ENCODE assay signal across 2 cellular contexts in the genomic region with DNA sequence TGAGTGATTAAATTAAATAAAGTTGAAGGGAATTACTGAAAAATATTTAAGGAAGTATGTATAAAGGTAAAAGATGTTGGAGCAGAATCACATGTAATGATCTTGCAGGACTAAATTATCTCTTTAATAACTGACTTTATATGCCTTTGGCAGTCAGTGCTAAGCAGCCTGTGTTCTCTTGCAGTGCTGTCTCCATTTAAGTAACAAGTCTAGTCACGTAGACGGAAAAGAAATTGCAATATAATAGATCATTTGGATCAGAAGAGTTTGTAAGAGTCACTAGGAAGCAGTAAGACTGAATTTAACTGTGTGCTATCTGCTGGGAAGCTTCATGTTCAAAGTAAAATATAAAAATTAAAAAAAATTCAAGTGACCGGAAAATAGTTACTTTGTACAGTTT.
TF ChIP-seq lines count a peak whose summit lies in the region.

No MANE protein-coding gene starts in this region.

TF ChIP-seq in GM23338, 12 proteins besides CTCF, POLR2A, EP300 and RAD21 (continues in another document):
- TF ChIP-seq STAT1 (IDR thresholded peaks at IDR 0.05; ENCODE audit: unreplicated experiment) (no peak), EZH2 (IDR thresholded peaks at IDR 0.05; ENCODE audit: low read depth, unreplicated experiment) (no peak), JUNB (IDR thresholded peaks at IDR 0.05; ENCODE audit: unreplicated experiment) (no peak), EZH2phosphoT487 (IDR thresholded peaks at IDR 0.05; ENCODE audit: unreplicated experiment) (no peak), POLR2AphosphoS5 (IDR thresholded peaks at IDR 0.05; ENCODE audit: low read depth) (no peak), ZNF114 (CRISPR knock-in tag; IDR thresholded peaks at IDR 0.05) (no peak), NANOG (IDR thresholded peaks at IDR 0.05; ENCODE audit: borderline replicate concordance) (no peak)
- TF ChIP-seq, protein P1, sequence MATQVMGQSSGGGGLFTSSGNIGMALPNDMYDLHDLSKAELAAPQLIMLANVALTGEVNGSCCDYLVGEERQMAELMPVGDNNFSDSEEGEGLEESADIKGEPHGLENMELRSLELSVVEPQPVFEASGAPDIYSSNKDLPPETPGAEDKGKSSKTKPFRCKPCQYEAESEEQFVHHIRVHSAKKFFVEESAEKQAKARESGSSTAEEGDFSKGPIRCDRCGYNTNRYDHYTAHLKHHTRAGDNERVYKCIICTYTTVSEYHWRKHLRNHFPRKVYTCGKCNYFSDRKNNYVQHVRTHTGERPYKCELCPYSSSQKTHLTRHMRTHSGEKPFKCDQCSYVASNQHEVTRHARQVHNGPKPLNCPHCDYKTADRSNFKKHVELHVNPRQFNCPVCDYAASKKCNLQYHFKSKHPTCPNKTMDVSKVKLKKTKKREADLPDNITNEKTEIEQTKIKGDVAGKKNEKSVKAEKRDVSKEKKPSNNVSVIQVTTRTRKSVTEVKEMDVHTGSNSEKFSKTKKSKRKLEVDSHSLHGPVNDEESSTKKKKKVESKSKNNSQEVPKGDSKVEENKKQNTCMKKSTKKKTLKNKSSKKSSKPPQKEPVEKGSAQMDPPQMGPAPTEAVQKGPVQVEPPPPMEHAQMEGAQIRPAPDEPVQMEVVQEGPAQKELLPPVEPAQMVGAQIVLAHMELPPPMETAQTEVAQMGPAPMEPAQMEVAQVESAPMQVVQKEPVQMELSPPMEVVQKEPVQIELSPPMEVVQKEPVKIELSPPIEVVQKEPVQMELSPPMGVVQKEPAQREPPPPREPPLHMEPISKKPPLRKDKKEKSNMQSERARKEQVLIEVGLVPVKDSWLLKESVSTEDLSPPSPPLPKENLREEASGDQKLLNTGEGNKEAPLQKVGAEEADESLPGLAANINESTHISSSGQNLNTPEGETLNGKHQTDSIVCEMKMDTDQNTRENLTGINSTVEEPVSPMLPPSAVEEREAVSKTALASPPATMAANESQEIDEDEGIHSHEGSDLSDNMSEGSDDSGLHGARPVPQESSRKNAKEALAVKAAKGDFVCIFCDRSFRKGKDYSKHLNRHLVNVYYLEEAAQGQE (IDR thresholded peaks at IDR 0.05; ENCODE audit: unreplicated experiment), result no peak
- TF ChIP-seq, protein P2, sequence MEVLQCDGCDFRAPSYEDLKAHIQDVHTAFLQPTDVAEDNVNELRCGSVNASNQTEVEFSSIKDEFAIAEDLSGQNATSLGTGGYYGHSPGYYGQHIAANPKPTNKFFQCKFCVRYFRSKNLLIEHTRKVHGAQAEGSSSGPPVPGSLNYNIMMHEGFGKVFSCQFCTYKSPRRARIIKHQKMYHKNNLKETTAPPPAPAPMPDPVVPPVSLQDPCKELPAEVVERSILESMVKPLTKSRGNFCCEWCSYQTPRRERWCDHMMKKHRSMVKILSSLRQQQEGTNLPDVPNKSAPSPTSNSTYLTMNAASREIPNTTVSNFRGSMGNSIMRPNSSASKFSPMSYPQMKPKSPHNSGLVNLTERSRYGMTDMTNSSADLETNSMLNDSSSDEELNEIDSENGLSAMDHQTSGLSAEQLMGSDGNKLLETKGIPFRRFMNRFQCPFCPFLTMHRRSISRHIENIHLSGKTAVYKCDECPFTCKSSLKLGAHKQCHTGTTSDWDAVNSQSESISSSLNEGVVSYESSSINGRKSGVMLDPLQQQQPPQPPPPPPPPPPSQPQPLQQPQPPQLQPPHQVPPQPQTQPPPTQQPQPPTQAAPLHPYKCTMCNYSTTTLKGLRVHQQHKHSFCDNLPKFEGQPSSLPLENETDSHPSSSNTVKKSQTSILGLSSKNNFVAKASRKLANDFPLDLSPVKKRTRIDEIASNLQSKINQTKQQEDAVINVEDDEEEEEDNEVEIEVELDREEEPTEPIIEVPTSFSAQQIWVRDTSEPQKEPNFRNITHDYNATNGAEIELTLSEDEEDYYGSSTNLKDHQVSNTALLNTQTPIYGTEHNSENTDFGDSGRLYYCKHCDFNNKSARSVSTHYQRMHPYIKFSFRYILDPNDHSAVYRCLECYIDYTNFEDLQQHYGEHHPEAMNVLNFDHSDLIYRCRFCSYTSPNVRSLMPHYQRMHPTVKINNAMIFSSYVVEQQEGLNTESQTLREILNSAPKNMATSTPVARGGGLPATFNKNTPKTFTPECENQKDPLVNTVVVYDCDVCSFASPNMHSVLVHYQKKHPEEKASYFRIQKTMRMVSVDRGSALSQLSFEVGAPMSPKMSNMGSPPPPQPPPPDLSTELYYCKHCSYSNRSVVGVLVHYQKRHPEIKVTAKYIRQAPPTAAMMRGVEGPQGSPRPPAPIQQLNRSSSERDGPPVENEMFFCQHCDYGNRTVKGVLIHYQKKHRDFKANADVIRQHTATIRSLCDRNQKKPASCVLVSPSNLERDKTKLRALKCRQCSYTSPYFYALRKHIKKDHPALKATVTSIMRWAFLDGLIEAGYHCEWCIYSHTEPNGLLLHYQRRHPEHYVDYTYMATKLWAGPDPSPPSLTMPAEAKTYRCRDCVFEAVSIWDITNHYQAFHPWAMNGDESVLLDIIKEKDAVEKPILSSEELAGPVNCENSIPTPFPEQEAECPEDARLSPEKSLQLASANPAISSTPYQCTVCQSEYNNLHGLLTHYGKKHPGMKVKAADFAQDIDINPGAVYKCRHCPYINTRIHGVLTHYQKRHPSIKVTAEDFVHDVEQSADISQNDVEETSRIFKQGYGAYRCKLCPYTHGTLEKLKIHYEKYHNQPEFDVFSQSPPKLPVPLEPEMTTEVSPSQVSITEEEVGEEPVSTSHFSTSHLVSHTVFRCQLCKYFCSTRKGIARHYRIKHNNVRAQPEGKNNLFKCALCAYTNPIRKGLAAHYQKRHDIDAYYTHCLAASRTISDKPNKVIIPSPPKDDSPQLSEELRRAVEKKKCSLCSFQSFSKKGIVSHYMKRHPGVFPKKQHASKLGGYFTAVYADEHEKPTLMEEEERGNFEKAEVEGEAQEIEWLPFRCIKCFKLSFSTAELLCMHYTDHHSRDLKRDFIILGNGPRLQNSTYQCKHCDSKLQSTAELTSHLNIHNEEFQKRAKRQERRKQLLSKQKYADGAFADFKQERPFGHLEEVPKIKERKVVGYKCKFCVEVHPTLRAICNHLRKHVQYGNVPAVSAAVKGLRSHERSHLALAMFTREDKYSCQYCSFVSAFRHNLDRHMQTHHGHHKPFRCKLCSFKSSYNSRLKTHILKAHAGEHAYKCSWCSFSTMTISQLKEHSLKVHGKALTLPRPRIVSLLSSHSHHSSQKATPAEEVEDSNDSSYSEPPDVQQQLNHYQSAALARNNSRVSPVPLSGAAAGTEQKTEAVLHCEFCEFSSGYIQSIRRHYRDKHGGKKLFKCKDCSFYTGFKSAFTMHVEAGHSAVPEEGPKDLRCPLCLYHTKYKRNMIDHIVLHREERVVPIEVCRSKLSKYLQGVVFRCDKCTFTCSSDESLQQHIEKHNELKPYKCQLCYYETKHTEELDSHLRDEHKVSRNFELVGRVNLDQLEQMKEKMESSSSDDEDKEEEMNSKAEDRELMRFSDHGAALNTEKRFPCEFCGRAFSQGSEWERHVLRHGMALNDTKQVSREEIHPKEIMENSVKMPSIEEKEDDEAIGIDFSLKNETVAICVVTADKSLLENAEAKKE (CRISPR knock-in tag; IDR thresholded peaks at IDR 0.05), result no peak
- TF ChIP-seq, protein P3, sequence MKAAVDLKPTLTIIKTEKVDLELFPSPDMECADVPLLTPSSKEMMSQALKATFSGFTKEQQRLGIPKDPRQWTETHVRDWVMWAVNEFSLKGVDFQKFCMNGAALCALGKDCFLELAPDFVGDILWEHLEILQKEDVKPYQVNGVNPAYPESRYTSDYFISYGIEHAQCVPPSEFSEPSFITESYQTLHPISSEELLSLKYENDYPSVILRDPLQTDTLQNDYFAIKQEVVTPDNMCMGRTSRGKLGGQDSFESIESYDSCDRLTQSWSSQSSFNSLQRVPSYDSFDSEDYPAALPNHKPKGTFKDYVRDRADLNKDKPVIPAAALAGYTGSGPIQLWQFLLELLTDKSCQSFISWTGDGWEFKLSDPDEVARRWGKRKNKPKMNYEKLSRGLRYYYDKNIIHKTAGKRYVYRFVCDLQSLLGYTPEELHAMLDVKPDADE (IDR thresholded peaks at IDR 0.05), result no peak

TF ChIP-seq in WTC11, 78 proteins besides CTCF, POLR2A, EP300 and RAD21:
- TF ChIP-seq RORB (CRISPR knock-in tag; IDR thresholded peaks at IDR 0.05) (no peak), NR2C2 (CRISPR knock-in tag; IDR thresholded peaks at IDR 0.05) (no peak), IRF2 (CRISPR knock-in tag; IDR thresholded peaks at IDR 0.05; ENCODE audit: borderline replicate concordance, low read depth) (no peak), RELA (CRISPR knock-in tag; IDR thresholded peaks at IDR 0.05; ENCODE audit: borderline replicate concordance) (no peak), EMX1 (CRISPR knock-in tag; IDR thresholded peaks at IDR 0.05) (no peak), MXD4 (CRISPR knock-in tag; IDR thresholded peaks at IDR 0.05; ENCODE audit: borderline replicate concordance) (no peak), ESRRA (CRISPR knock-in tag; IDR thresholded peaks at IDR 0.05; ENCODE audit: borderline replicate concordance) (no peak), TCF7 (CRISPR knock-in tag; IDR thresholded peaks at IDR 0.05; ENCODE audit: low read depth) (no peak), FOXK1 (CRISPR knock-in tag; IDR thresholded peaks at IDR 0.05) (no peak), ZNF138 (CRISPR knock-in tag; conservative IDR thresholded peaks at IDR 0.05) (no peak)
- TF ChIP-seq, protein P4, sequence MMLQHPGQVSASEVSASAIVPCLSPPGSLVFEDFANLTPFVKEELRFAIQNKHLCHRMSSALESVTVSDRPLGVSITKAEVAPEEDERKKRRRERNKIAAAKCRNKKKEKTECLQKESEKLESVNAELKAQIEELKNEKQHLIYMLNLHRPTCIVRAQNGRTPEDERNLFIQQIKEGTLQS (CRISPR knock-in tag; conservative IDR thresholded peaks at IDR 0.05), result no peak
- TF ChIP-seq, protein P5, sequence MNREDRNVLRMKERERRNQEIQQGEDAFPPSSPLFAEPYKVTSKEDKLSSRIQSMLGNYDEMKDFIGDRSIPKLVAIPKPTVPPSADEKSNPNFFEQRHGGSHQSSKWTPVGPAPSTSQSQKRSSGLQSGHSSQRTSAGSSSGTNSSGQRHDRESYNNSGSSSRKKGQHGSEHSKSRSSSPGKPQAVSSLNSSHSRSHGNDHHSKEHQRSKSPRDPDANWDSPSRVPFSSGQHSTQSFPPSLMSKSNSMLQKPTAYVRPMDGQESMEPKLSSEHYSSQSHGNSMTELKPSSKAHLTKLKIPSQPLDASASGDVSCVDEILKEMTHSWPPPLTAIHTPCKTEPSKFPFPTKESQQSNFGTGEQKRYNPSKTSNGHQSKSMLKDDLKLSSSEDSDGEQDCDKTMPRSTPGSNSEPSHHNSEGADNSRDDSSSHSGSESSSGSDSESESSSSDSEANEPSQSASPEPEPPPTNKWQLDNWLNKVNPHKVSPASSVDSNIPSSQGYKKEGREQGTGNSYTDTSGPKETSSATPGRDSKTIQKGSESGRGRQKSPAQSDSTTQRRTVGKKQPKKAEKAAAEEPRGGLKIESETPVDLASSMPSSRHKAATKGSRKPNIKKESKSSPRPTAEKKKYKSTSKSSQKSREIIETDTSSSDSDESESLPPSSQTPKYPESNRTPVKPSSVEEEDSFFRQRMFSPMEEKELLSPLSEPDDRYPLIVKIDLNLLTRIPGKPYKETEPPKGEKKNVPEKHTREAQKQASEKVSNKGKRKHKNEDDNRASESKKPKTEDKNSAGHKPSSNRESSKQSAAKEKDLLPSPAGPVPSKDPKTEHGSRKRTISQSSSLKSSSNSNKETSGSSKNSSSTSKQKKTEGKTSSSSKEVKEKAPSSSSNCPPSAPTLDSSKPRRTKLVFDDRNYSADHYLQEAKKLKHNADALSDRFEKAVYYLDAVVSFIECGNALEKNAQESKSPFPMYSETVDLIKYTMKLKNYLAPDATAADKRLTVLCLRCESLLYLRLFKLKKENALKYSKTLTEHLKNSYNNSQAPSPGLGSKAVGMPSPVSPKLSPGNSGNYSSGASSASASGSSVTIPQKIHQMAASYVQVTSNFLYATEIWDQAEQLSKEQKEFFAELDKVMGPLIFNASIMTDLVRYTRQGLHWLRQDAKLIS (CRISPR knock-in tag; IDR thresholded peaks at IDR 0.05; ENCODE audit: borderline replicate concordance), result no peak
- TF ChIP-seq, protein P6, sequence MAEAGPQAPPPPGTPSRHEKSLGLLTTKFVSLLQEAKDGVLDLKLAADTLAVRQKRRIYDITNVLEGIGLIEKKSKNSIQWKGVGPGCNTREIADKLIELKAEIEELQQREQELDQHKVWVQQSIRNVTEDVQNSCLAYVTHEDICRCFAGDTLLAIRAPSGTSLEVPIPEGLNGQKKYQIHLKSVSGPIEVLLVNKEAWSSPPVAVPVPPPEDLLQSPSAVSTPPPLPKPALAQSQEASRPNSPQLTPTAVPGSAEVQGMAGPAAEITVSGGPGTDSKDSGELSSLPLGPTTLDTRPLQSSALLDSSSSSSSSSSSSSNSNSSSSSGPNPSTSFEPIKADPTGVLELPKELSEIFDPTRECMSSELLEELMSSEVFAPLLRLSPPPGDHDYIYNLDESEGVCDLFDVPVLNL (CRISPR knock-in tag; IDR thresholded peaks at IDR 0.05; ENCODE audit: borderline replicate concordance, low read depth), result no peak
- TF ChIP-seq, protein P7, sequence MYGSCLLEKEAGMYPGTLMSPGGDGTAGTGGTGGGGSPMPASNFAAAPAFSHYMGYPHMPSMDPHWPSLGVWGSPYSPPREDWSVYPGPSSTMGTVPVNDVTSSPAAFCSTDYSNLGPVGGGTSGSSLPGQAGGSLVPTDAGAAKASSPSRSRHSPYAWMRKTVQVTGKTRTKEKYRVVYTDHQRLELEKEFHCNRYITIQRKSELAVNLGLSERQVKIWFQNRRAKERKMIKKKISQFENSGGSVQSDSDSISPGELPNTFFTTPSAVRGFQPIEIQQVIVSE (CRISPR knock-in tag; IDR thresholded peaks at IDR 0.05; ENCODE audit: borderline replicate concordance), result no peak
